13 cellular contexts compared by ENCODE assay signal in genomic region chr10:76034236-76035009, GRCh38.
DNase-seq lines count a peak whose midpoint lies in the region; ATAC-seq and TF ChIP-seq lines count a peak whose summit lies in the region.
"Had no signal": no experiment of that assay in that cellular context is flagged by ENCODE, and none has a peak within 500 bp of the region (broad histone marks: within the 10 kb centered on the region; RNA-seq: fewer than 3 reads in every experiment).

No MANE protein-coding gene starts in this region.

- no peaks in the 10 kb centered on the region for H3K9me2 ChIP-seq in hepatocyte (replicated peaks; ENCODE audit: insufficient read depth)

- no peak for TF ChIP-seq POLR2A in tibial nerve (IDR thresholded peaks at IDR 0.05)

- peaks cover 3% of the 10 kb centered on the region for H3K9me3 ChIP-seq in hepatocyte (ENCODE audit: low read depth)
- peaks cover 0 to 9% (median 0%) of the 10 kb centered on the region in 4 donors for H3K9me3 ChIP-seq in tibial nerve

- TF ChIP-seq CTCF in hepatocyte (IDR thresholded peaks at IDR 0.05; ENCODE audit: poor library complexity) (no peak), tibial nerve (IDR thresholded peaks at IDR 0.05) (no peak)

- peak overlapping the region; percentile 46 for H3K4me2 ChIP-seq in hepatocyte

- H4K20me1 ChIP-seq in hepatocyte (ENCODE audit: insufficient read depth, poor library complexity, severe bottlenecking): no peaks in the 10 kb centered on the region

- no peak overlapping the region for H2AFZ ChIP-seq in hepatocyte

- no peak overlapping the region for H3K27ac ChIP-seq in hepatocyte
- H3K27ac ChIP-seq in tibial nerve: peak overlapping the region in 3 of 4 donors; percentile 49 to 87 (median 77)
- H3K27ac ChIP-seq: brain microvascular endothelial cell had no signal

- no peak for ATAC-seq in HG02642 (IDR thresholded peaks at IDR 0.05; ENCODE audit: poor library complexity, unreplicated experiment)

- H3K4me1 ChIP-seq in hepatocyte (ENCODE audit: insufficient read depth): peaks cover 27% of the 10 kb centered on the region
- H3K4me1 ChIP-seq in tibial nerve: peaks cover 0 to 45% (median 24%) of the 10 kb centered on the region in 4 donors

- no peaks in the 10 kb centered on the region for H3K79me2 ChIP-seq in hepatocyte

- no peaks in the 10 kb centered on the region for H3K36me3 ChIP-seq in hepatocyte (replicated peaks; ENCODE audit: insufficient read depth, low read depth)
- H3K36me3 ChIP-seq in tibial nerve: peaks cover 0 to 11% (median 0%) of the 10 kb centered on the region in 3 donors
- H3K36me3 ChIP-seq: brain microvascular endothelial cell had no signal

- no peaks in the 10 kb centered on the region for H3K27me3 ChIP-seq in hepatocyte
- no peaks in the 10 kb centered on the region for H3K27me3 ChIP-seq in tibial nerve
- H3K27me3 ChIP-seq: brain microvascular endothelial cell had no signal

- TF ChIP-seq EP300 in tibial nerve (IDR thresholded peaks at IDR 0.05): no peak

- H3K4me3 ChIP-seq in hepatocyte: no peak overlapping the region
- H3K4me3 ChIP-seq in tibial nerve: no peak overlapping the region

- WGBS in hepatocyte (ENCODE audit: low lambda C conversion rate, missing lambda C conversion rate): 63% methylated on average over 22 of the region's 22 CpGs
- 69 to 73% methylated on average over 22 of the region's 22 CpGs for whole genome bisulfite sequencing in tibial nerve, 2 donors

- DNase-seq in NCI-H2171 treated with DMSO at 0.1 percent for 48 hours (lab: John Stamatoyannopoulos, UW) (peak; percentile 57), NCI-H2171 (lab: John Stamatoyannopoulos, UW) (no peak), NCI-H69 (lab: John Stamatoyannopoulos, UW) (peak; percentile 73), hepatocyte (ENCODE audit: low spot score) (no peak), tibial nerve (ENCODE audit: low spot score in 2 of 2) (no peak), dermis blood vessel endothelial cell (no peak), T1000 (lab: John Stamatoyannopoulos, UW) (no peak)
- DNase-seq: activated gamma-delta T cell treated with Interleukin-2 at 50 U/mL for 16 hours; NCI-H2029; nucleus accumbens; stimulated activated naive CD4-positive, alpha-beta T cell treated with Interleukin-2 at 50 U/mL for 16 hours had no signal

Comparison
In these comparisons a context has a peak if more than half of its experiments do, and no peak if none do; other contexts are left out.
1. DNase-seq: peak in NCI-H2171 treated with DMSO at 0.1 percent for 48 hours (single experiment) and NCI-H69 (single experiment); none in NCI-H2171 (single experiment), hepatocyte (single experiment), tibial nerve (0 of 2), dermis blood vessel endothelial cell (single experiment) and T1000 (single experiment).